Comparison of ENCODE assay signal across 5 cellular contexts in the genomic region with DNA sequence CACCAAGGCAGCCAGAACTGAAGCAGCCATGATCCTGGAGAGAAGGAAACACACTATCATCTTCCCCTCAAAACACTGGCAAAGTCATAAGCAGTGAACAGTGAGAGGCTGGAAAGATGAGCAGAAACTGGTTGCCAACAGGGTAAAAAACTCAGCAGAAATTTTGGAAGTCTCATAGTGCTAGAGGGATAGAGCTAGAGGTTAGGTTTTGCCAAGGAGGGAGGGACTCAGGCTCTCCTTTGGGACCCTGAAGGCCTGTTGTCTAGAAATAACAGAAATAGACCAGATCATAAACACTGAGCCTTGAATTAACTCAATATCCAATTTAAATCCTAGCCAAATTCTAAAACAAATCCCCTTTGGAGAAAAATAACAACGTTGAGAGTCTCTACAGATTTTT.
DNase-seq lines count a peak whose midpoint lies in the region; ATAC-seq and FAIRE-seq lines count a peak whose summit lies in the region.
"Not testable (repeated sequence)": the region's sequence is repeated elsewhere in the genome, so short reads cannot be mapped to it uniquely, and the experiment has no call there.

No MANE protein-coding gene starts in this region.

- intact Hi-C loops in Right ventricle myocardium inferior (cut with DNase I); Right ventricle myocardium superior (cut with DNase I); left ventricle myocardium superior (cut with micrococcal nuclease); sciatic nerve (cut with DNase I): not testable (repeated sequence)

- DNase-seq in HTR-8/SVneo (ENCODE audit: insufficient read length, low spot score); Right ventricle myocardium inferior (ENCODE audit: missing footprints); Right ventricle myocardium superior; left ventricle myocardium superior; sciatic nerve (ENCODE audit: low spot score): not testable (repeated sequence)

- ATAC-seq in Right ventricle myocardium inferior (peak; percentile 60), Right ventricle myocardium superior (ENCODE audit: poor library complexity) (peak; percentile 53), left ventricle myocardium superior (peak; percentile 70), sciatic nerve (peak; percentile 26)

- peak; percentile 73 for FAIRE-seq in HTR-8/SVneo (lab: Jason Lieb, UNC)
